ENCODE assay signal across 14 cellular contexts in genomic region chr9:76451234-76451633, GRCh38. TPM values are rescaled to one million over a fixed set of nuclear protein-coding genes. Genes with fewer than 3 reads are reported as not detected.
A peak's percentile ranks its signal among the peaks of the same experiment; 100 is the strongest.
DNase-seq lines count a peak whose midpoint lies in the region; ATAC-seq and TF ChIP-seq lines count a peak whose summit lies in the region.
"Had no signal": no experiment of that assay in that cellular context is flagged by ENCODE, and none has a peak within 500 bp of the region (broad histone marks: within the 10 kb centered on the region; RNA-seq: fewer than 3 reads in every experiment).

No MANE protein-coding gene starts in this region.

- H3K4me3 ChIP-seq in AG10803 (ENCODE audit: low read length) (no peak overlapping the region), choroid plexus epithelial cell (ENCODE audit: low read depth, low read length) (no peak overlapping the region), mesenchymal stem cell (ENCODE audit: insufficient read depth in 1 of 2, low read depth in 1 of 2, low read length in 2 of 2) (no peak overlapping the region)
- H3K4me3 ChIP-seq: ascending aorta, BLaER1, HAP-1 had no signal

- peak; percentile 87 for DNase-seq in AG10803 (ENCODE audit: low read depth)
- DNase-seq in LHCN-M2 (ENCODE audit: low read depth): peak; percentile 92
- peak; percentile 86 for DNase-seq in choroid plexus epithelial cell (ENCODE audit: low read depth)
- DNase-seq in mesenchymal stem cell: peak; percentile 63
- DNase-seq in NCI-H2227 treated with DMSO at 0.1 percent for 48 hours (lab: John Stamatoyannopoulos, UW): no peak
- no peak for DNase-seq in NCI-H2171 (lab: John Stamatoyannopoulos, UW)
- DNase-seq in left colon: no peak
- DNase-seq: activated T-cell treated with anti-CD3 and anti-CD28 coated beads for 4 hours had no signal

- WGBS in mesenchymal stem cell: 0% methylated on average over 1 of the region's 1 CpG

- no peak overlapping the region for H2BK12ac ChIP-seq in mesenchymal stem cell (ENCODE audit: low read length in 2 of 2)

- H3K9me3 ChIP-seq in mesenchymal stem cell (ENCODE audit: control insufficient read depth, low read length): no peaks in the 10 kb centered on the region
- H3K9me3 ChIP-seq: ascending aorta, HAP-1, neutrophil had no signal

- H2AK5ac ChIP-seq in mesenchymal stem cell (ENCODE audit: low read length, severe bottlenecking): no peak overlapping the region

- H4K8ac ChIP-seq in mesenchymal stem cell (ENCODE audit: low read length): no peak overlapping the region

- no peaks in the 10 kb centered on the region for H3K4me1 ChIP-seq in mesenchymal stem cell (ENCODE audit: control insufficient read depth, insufficient read depth, low read depth, low read length)
- H3K4me1 ChIP-seq: ascending aorta had no signal

- TF ChIP-seq CTCF in AG10803 (conservative IDR thresholded peaks at IDR 0.05; ENCODE audit: low read length): no peak
- TF ChIP-seq CTCF in choroid plexus epithelial cell (conservative IDR thresholded peaks at IDR 0.05; ENCODE audit: low read depth, low read length): no peak

- H3K14ac ChIP-seq in mesenchymal stem cell (ENCODE audit: low read length in 2 of 2): no peak overlapping the region

- no peak overlapping the region for H2AFZ ChIP-seq in mesenchymal stem cell (ENCODE audit: low read depth, low read length)

- peak overlapping the region; percentile 72 for H3K9ac ChIP-seq in mesenchymal stem cell (ENCODE audit: low read length)
- H3K9ac ChIP-seq: BLaER1 had no signal

- H2BK15ac ChIP-seq in mesenchymal stem cell (ENCODE audit: low read depth, poor library complexity, severe bottlenecking): no peak overlapping the region

- H3K23ac ChIP-seq in mesenchymal stem cell (ENCODE audit: low read length in 2 of 2): no peak overlapping the region

- no peak overlapping the region for H3K4ac ChIP-seq in mesenchymal stem cell (ENCODE audit: low read depth in 1 of 2, low read length in 2 of 2)

- no peak for ATAC-seq in GM19351 (IDR thresholded peaks at IDR 0.05; ENCODE audit: unreplicated experiment)
- ATAC-seq in left colon: no peak
- ATAC-seq: activated CD4-positive, CD25-positive, alpha-beta regulatory T cell treated with anti-CD3 and anti-CD28 coated beads, Interleukin-2, amount 50 U/mL, for 24 hours had no signal

- no peaks in the 10 kb centered on the region for H3K36me3 ChIP-seq in mesenchymal stem cell (ENCODE audit: control insufficient read depth in 1 of 2, insufficient read depth in 2 of 2, low read depth in 1 of 2, low read length in 2 of 2)
- H3K36me3 ChIP-seq: ascending aorta, BLaER1, HAP-1, neutrophil had no signal

- peak overlapping the region; percentile 89 for H3K27ac ChIP-seq in mesenchymal stem cell (ENCODE audit: low read length, poor library complexity, severe bottlenecking)
- H3K27ac ChIP-seq: ascending aorta, BLaER1, neutrophil had no signal

- no peak overlapping the region for H3K4me2 ChIP-seq in mesenchymal stem cell (ENCODE audit: low read length, poor library complexity, severe bottlenecking)
- H3K4me2 ChIP-seq: BLaER1 had no signal

- intact Hi-C loops in left colon (cut with DNase I, micrococcal nuclease): no loop called here

- no peak overlapping the region for H3K18ac ChIP-seq in mesenchymal stem cell (ENCODE audit: low read depth in 1 of 2, low read length in 2 of 2)

- H3K79me1 ChIP-seq in mesenchymal stem cell (replicated peaks; ENCODE audit: low read length, poor library complexity, severe bottlenecking): peaks cover 2% of the 10 kb centered on the region

- H2BK120ac ChIP-seq in mesenchymal stem cell (ENCODE audit: low read depth, low read length): no peak overlapping the region

- no peak overlapping the region for H4K91ac ChIP-seq in mesenchymal stem cell (ENCODE audit: low read length)

- H2BK5ac ChIP-seq in mesenchymal stem cell (ENCODE audit: low read depth, low read length, poor library complexity, severe bottlenecking): peak overlapping the region; percentile 71

- H3K27me3 ChIP-seq in mesenchymal stem cell (ENCODE audit: control insufficient read depth in 1 of 2, insufficient read depth in 1 of 2, low read length in 2 of 2): no peaks in the 10 kb centered on the region
- H3K27me3 ChIP-seq: ascending aorta, BLaER1, neutrophil had no signal

RNA-seq across cellular contexts. Expression of gene GCNT1, which starts 7.7 kb away (rescaled TPM):
- total RNA-seq in LHCN-M2 (2014; rRNA removed) (15.4 and 18.7 TPM in 2 replicates), left colon (10 to 100 TPM; 30.8 to 33.8 TPM)
- 10.7 TPM for polyA plus RNA-seq in LHCN-M2 (2012)
- 2.9 TPM for polyA plus RNA-seq in mesenchymal stem cell (2013, experiment 1 of 2)
- polyA plus RNA-seq in mesenchymal stem cell (2013, experiment 2 of 2): 1.8 TPM

RNA-seq across cellular contexts. Expression of gene RFK, which starts 57.0 kb away (rescaled TPM):
- 33.8 and 36.9 TPM in 2 replicates for total RNA-seq in LHCN-M2 (2014; rRNA removed)
- polyA plus RNA-seq in LHCN-M2 (2012): 9.0 TPM
- polyA plus RNA-seq in mesenchymal stem cell (2013, experiment 1 of 2): 14.9 TPM
- 17.0 TPM for polyA plus RNA-seq in mesenchymal stem cell (2013, experiment 2 of 2)
- total RNA-seq in left colon: 10 to 100 TPM; 52.3 to 90.8 TPM

Comparison
In these comparisons a context has a peak if more than half of its experiments do, and no peak if none do; other contexts are left out.
1. DNase-seq: peak in AG10803 (single experiment), LHCN-M2 (single experiment), choroid plexus epithelial cell (single experiment) and mesenchymal stem cell (single experiment); none in NCI-H2227 treated with DMSO at 0.1 percent for 48 hours (single experiment), NCI-H2171 (single experiment) and left colon (0 of 2).